ENCODE assay signal across 23 cellular contexts in genomic region chr4:73843369-73843768, GRCh38. TPM values are rescaled to one million over a fixed set of nuclear protein-coding genes. Genes with fewer than 3 reads are reported as not detected.
DNase-seq lines count a peak whose midpoint lies in the region; ATAC-seq, FAIRE-seq and TF ChIP-seq lines count a peak whose summit lies in the region.
"Had no signal": no experiment of that assay in that cellular context is flagged by ENCODE, and none has a peak within 500 bp of the region (broad histone marks: within the 10 kb centered on the region; RNA-seq: fewer than 3 reads in every experiment).

No MANE protein-coding gene starts in this region.

- no peaks in the 10 kb centered on the region for H3K36me3 ChIP-seq in ACC112 (ENCODE audit: insufficient read depth, low read length)
- H3K36me3 ChIP-seq in K562 (ENCODE audit: control insufficient read depth, insufficient read depth, low read length), result no peaks in the 10 kb centered on the region
- no peaks in the 10 kb centered on the region for H3K36me3 ChIP-seq in keratinocyte (ENCODE audit: control insufficient read depth in 2 of 2, extremely low read depth in 1 of 2, insufficient read depth in 2 of 2, low read length in 2 of 2)
- no peaks in the 10 kb centered on the region for H3K36me3 ChIP-seq in ovary
- H3K36me3 ChIP-seq: HAP-1, MG63, SJCRH30 had no signal

- no TSS peak for BruUV-seq in K562 (replicated peaks; lab: Mats Ljungman, UMichigan)

- TF ChIP-seq CTCF in K562 (IDR thresholded peaks at IDR 0.05 in 2 of 3, conservative IDR thresholded peaks at IDR 0.05 in 1 of 3; ENCODE audit: insufficient read depth in 2 of 3, low read depth in 1 of 3, low read length in 3 of 3) (no peak), keratinocyte (optimal IDR thresholded peaks at IDR 0.05 in 1 of 3, IDR thresholded peaks at IDR 0.05 in 1 of 3, conservative IDR thresholded peaks at IDR 0.05 in 1 of 3; ENCODE audit: extremely low read depth in 1 of 3, insufficient read depth in 2 of 3, low read length in 3 of 3) (no peak), ovary (IDR thresholded peaks at IDR 0.05) (no peak)

- TF ChIP-seq EP300 in K562 (IDR thresholded peaks at IDR 0.05; ENCODE audit: low read length) (no peak), ovary (IDR thresholded peaks at IDR 0.05) (no peak)

- no peaks in the 10 kb centered on the region for H4K20me1 ChIP-seq in K562 (replicated peaks; ENCODE audit: control insufficient read depth, insufficient read depth, low read length)
- no peaks in the 10 kb centered on the region for H4K20me1 ChIP-seq in keratinocyte (ENCODE audit: control insufficient read depth, extremely low read depth, insufficient read depth, low read length)

- peaks cover 35% of the 10 kb centered on the region for H3K4me1 ChIP-seq in ACC112 (ENCODE audit: control insufficient read depth, insufficient read depth, low read length, unreplicated experiment)
- peaks cover 0 to 5% of the 10 kb centered on the region in 2 experiments; a peak in 2 of 5 replicates for H3K4me1 ChIP-seq in K562 (replicated peaks in 1 of 2; ENCODE audit: control insufficient read depth in 2 of 2, insufficient read depth in 2 of 2, low read length in 2 of 2)
- peaks cover 26% of the 10 kb centered on the region for H3K4me1 ChIP-seq in keratinocyte (ENCODE audit: control insufficient read depth, extremely low read depth, insufficient read depth, low read length)
- H3K4me1 ChIP-seq in ovary (ENCODE audit: insufficient read depth), result no peaks in the 10 kb centered on the region
- H3K4me1 ChIP-seq: HAP-1, SJCRH30 had no signal

- CTCF ChIA-PET in K562 (lab: Yijun Ruan, JAX; ENCODE audit: low intra/inter-chr PET ratio), result no interaction called here

- DNase-seq in M059J (ENCODE audit: low read depth) (peak; percentile 41), K562 (ENCODE audit: extremely low read depth in 1 of 4, low spot score in 3 of 4) (no peak), keratinocyte (ENCODE audit: low read depth, low spot score) (no peak), cerebellum (ENCODE audit: low spot score) (no peak), ovary (no peak), head of caudate nucleus (no peak), cerebellar nuclear complex (lab: John Stamatoyannopoulos, UW) (no peak)
- DNase-seq: AML-193, DMS53, MG63, NCI-H1417, NCI-H1930, NCI-H2171, RPMI8226, SJCRH30 had no signal

- no peak overlapping the region for H2AFZ ChIP-seq in ACC112 (ENCODE audit: low read length, unreplicated experiment)
- H2AFZ ChIP-seq in K562 (ENCODE audit: low read depth, low read length), result no peak overlapping the region
- H2AFZ ChIP-seq in keratinocyte (ENCODE audit: control insufficient read depth, low read length), result no peak overlapping the region

- no peak for ATAC-seq in K562
- ATAC-seq: GM12878 had no signal

- H3K4me2 ChIP-seq in K562 (ENCODE audit: insufficient read depth, low read length) (no peak overlapping the region), keratinocyte (ENCODE audit: control insufficient read depth, extremely low read depth, insufficient read depth, low read depth, low read length) (no peak overlapping the region)

- H3K9me3 ChIP-seq in K562 (replicated peaks; ENCODE audit: control insufficient read depth, insufficient read depth, low read depth, low read length) (no peaks in the 10 kb centered on the region), keratinocyte (ENCODE audit: control insufficient read depth, low read depth, low read length) (no peaks in the 10 kb centered on the region), ovary (no peaks in the 10 kb centered on the region)
- H3K9me3 ChIP-seq: HAP-1, MG63, SJCRH30 had no signal

- no peak for TF ChIP-seq RAD21 in K562 (CRISPR knock-in tag; conservative IDR thresholded peaks at IDR 0.05 in 1 of 2, IDR thresholded peaks at IDR 0.05 in 1 of 2)

- POLR2A ChIA-PET in K562 (lab: Yijun Ruan, JAX), result interaction anchor here (1.7 kb wide), 1 partner anchor 16 kb away, joined by 4 read pairs; no protein-coding TSS in a partner anchor

- TF ChIP-seq POLR2A in K562 (conservative IDR thresholded peaks at IDR 0.05) (no peak), ovary (IDR thresholded peaks at IDR 0.05) (no peak)

- H3K27me3 ChIP-seq in ACC112 (ENCODE audit: insufficient read depth, low read length) (no peaks in the 10 kb centered on the region), K562 (ENCODE audit: control insufficient read depth in 2 of 2, insufficient read depth in 2 of 2, low read length in 2 of 2) (no peaks in the 10 kb centered on the region), keratinocyte (ENCODE audit: control insufficient read depth, extremely low read depth, insufficient read depth, low read length) (no peaks in the 10 kb centered on the region), ovary (no peaks in the 10 kb centered on the region)
- H3K27me3 ChIP-seq: MG63, SJCRH30 had no signal

- intact Hi-C loops in K562 (cut with micrococcal nuclease), result no loop called here
- intact Hi-C loops in ovary (cut with DNase I), result no loop called here
- intact Hi-C loops in head of caudate nucleus (cut with DNase I), result no loop called here

- H3K27ac ChIP-seq in ACC112 (ENCODE audit: low read depth, low read length) (peak overlapping the region; percentile 77), K562 (ENCODE audit: extremely low read depth, low read depth, low read length) (no peak overlapping the region), keratinocyte (ENCODE audit: control insufficient read depth, insufficient read depth, low read length) (peak overlapping the region; percentile 66), ovary (no peak overlapping the region)
- H3K27ac ChIP-seq: SJCRH30 had no signal

- H3K79me2 ChIP-seq in ACC112 (ENCODE audit: control insufficient read depth, insufficient read depth, low read length, unreplicated experiment), result peaks cover 3% of the 10 kb centered on the region
- no peaks in the 10 kb centered on the region for H3K79me2 ChIP-seq in K562 (ENCODE audit: control insufficient read depth, insufficient read depth, low read length)
- no peaks in the 10 kb centered on the region for H3K79me2 ChIP-seq in keratinocyte (ENCODE audit: control insufficient read depth, insufficient read depth, low read length)

- H3K9me1 ChIP-seq in K562 (ENCODE audit: control insufficient read depth, insufficient read depth, low read length) (no peaks in the 10 kb centered on the region), keratinocyte (ENCODE audit: control insufficient read depth, extremely low read depth, insufficient read depth, low read length) (no peaks in the 10 kb centered on the region)

- FAIRE-seq in K562 (lab: Jason Lieb, UNC), result no peak
- FAIRE-seq in keratinocyte (lab: Jason Lieb, UNC), result peak; percentile 46
- FAIRE-seq: A204.1, GM12878, GM18507 had no signal

- H3K9ac ChIP-seq in K562 (ENCODE audit: insufficient read depth in 1 of 2, low read depth in 2 of 2, low read length in 2 of 2), result no peak overlapping the region
- no peak overlapping the region for H3K9ac ChIP-seq in keratinocyte (ENCODE audit: control insufficient read depth, extremely low read depth, insufficient read depth, low read length)

- dilution Hi-C loops in keratinocyte (cut with MboI; ENCODE audit: extremely low pct_ligation_motif_present, low sequenced_read_pairs), result no loop called here

- H3K4me3 ChIP-seq in ACC112 (ENCODE audit: low read depth, low read length) (no peak overlapping the region), K562 (no peak overlapping the region), keratinocyte (ENCODE audit: control insufficient read depth in 2 of 3, extremely low read depth in 1 of 3, insufficient read depth in 2 of 3, low read depth in 1 of 3, low read length in 3 of 3) (no peak overlapping the region), ovary (no peak overlapping the region)
- H3K4me3 ChIP-seq: GM12878, HAP-1, MG63, SJCRH30 had no signal

- in situ Hi-C loops in K562 (cut with MboI), result no loop called here

RNA-seq across cellular contexts. Expression of gene CXCL6, which starts 6.9 kb away (rescaled TPM):
- total RNA-seq in M059J (2014; rRNA removed; shearing (Covaris generic)), result 0.15 TPM in 2 replicates
- not detected in 2 replicates for total RNA-seq in K562 (2011; cell fraction: chromatin; rRNA removed; ENCODE audit: low replicate concordance)
- total RNA-seq in K562 (2011; cell fraction: nucleolus; rRNA removed), result not detected in 2 replicates
- total RNA-seq in K562 (2011; cell fraction: nucleoplasm; rRNA removed), result not detected in 2 replicates
- total RNA-seq in K562 (2014; rRNA removed) (not detected in 2 replicates), K562 (2014; rRNA removed; fragmentation: Illumina TruSeq; extraction: Trizol) (not detected in 2 replicates), K562 (2015; rRNA removed; fragmentation: Illumina TruSeq; extraction: Trizol) (not detected in 2 replicates), K562 (2021) (not detected in 2 replicates), cerebellum (1.00 TPM), ovary (1 to 10 TPM in 1 of 7 donors, under 1 TPM in 4, not detected in 2; 0.12 to 1.5 (median 0.15) TPM)
- polyA plus RNA-seq in K562 (2011; rRNA removed) (not detected in 2 replicates), K562 (2014; fragmentation: Illumina TruSeq; extraction: Trizol) (not detected in 2 replicates), K562 (2014; fragmentation: Nextera tagmentation; extraction: Ambion mirVana) (not detected), K562 (2014; rRNA removed) (not detected in 2 replicates), keratinocyte (0.08 to 0.29 TPM in 2 of 3 replicates, not detected in the other), ovary (under 1 TPM; 0.20 to 0.75 TPM)
- not detected in 2 replicates for polyA plus RNA-seq in K562 (2011; cell fraction: cytosol; rRNA removed)
- not detected in 2 replicates for polyA plus RNA-seq in K562 (2011; cell fraction: nucleus; rRNA removed)
- not detected in 2 replicates for polyA plus RNA-seq in K562 (2012)
- not detected in 2 replicates for polyA minus RNA-seq in K562 (2011; rRNA and poly(A)+ RNA removed)
- polyA minus RNA-seq in K562 (2011; cell fraction: cytosol; rRNA and poly(A)+ RNA removed), result not detected in 2 replicates
- not detected in 2 replicates for polyA minus RNA-seq in K562 (2011; cell fraction: nucleus; rRNA and poly(A)+ RNA removed)
- polyA plus RNA-seq in keratinocyte (2011; ENCODE audit: low read depth), result not detected
- 0.09 and 0.19 TPM in 2 replicates for polyA plus RNA-seq in keratinocyte (2011; cell fraction: cytosol; rRNA removed)
- polyA plus RNA-seq in keratinocyte (2011; cell fraction: nucleus; rRNA removed), result 0.08 and 0.37 TPM in 2 replicates
- polyA plus RNA-seq in keratinocyte (2012; ENCODE audit: low replicate concordance), result 0.48 TPM in 1 of 2 replicates, not detected in the other
- 0.23 TPM in 1 of 3 replicates, not detected in the others for polyA minus RNA-seq in keratinocyte
- not detected for polyA minus RNA-seq in keratinocyte (2011; cell fraction: cytosol; rRNA and poly(A)+ RNA removed)
- not detected in 2 replicates for polyA minus RNA-seq in keratinocyte (2011; cell fraction: nucleus; rRNA and poly(A)+ RNA removed)
- total RNA-seq: G401, GM12878, NCI-H460, SJCRH30 had no signal
- polyA plus RNA-seq: GM12878 had no signal

RNA-seq across cellular contexts. Expression of gene PF4V1, which starts 9.7 kb away (rescaled TPM):
- total RNA-seq in M059J (2014; rRNA removed; shearing (Covaris generic)), result not detected in 2 replicates
- not detected in 2 replicates for total RNA-seq in K562 (2011; cell fraction: chromatin; rRNA removed; ENCODE audit: low replicate concordance)
- not detected in 2 replicates for total RNA-seq in K562 (2011; cell fraction: nucleolus; rRNA removed)
- not detected in 2 replicates for total RNA-seq in K562 (2011; cell fraction: nucleoplasm; rRNA removed)
- total RNA-seq in K562 (2014; rRNA removed) (not detected in 2 replicates), K562 (2014; rRNA removed; fragmentation: Illumina TruSeq; extraction: Trizol) (not detected in 2 replicates), K562 (2015; rRNA removed; fragmentation: Illumina TruSeq; extraction: Trizol) (not detected in 2 replicates), K562 (2021) (not detected in 2 replicates), cerebellum (not detected), ovary (not detected)
- polyA plus RNA-seq in K562 (2011; rRNA removed) (not detected in 2 replicates), K562 (2014; fragmentation: Illumina TruSeq; extraction: Trizol) (not detected in 2 replicates), K562 (2014; fragmentation: Nextera tagmentation; extraction: Ambion mirVana) (not detected), K562 (2014; rRNA removed) (not detected in 2 replicates), keratinocyte (not detected in 3 replicates), ovary (not detected)
- polyA plus RNA-seq in K562 (2011; cell fraction: cytosol; rRNA removed), result not detected in 2 replicates
- not detected in 2 replicates for polyA plus RNA-seq in K562 (2011; cell fraction: nucleus; rRNA removed)
- not detected in 2 replicates for polyA plus RNA-seq in K562 (2012)
- not detected in 2 replicates for polyA minus RNA-seq in K562 (2011; rRNA and poly(A)+ RNA removed)
- not detected in 2 replicates for polyA minus RNA-seq in K562 (2011; cell fraction: cytosol; rRNA and poly(A)+ RNA removed)
- polyA minus RNA-seq in K562 (2011; cell fraction: nucleus; rRNA and poly(A)+ RNA removed), result not detected in 2 replicates
- not detected for polyA plus RNA-seq in keratinocyte (2011; ENCODE audit: low read depth)
- polyA plus RNA-seq in keratinocyte (2011; cell fraction: cytosol; rRNA removed), result not detected in 2 replicates
- polyA plus RNA-seq in keratinocyte (2011; cell fraction: nucleus; rRNA removed), result not detected in 2 replicates
- not detected in 2 replicates for polyA plus RNA-seq in keratinocyte (2012; ENCODE audit: low replicate concordance)
- not detected in 3 replicates for polyA minus RNA-seq in keratinocyte
- not detected for polyA minus RNA-seq in keratinocyte (2011; cell fraction: cytosol; rRNA and poly(A)+ RNA removed)
- polyA minus RNA-seq in keratinocyte (2011; cell fraction: nucleus; rRNA and poly(A)+ RNA removed), result not detected in 2 replicates
- total RNA-seq: G401, GM12878, HT-29, SJCRH30 had no signal
- polyA plus RNA-seq: GM12878 had no signal

RNA-seq across cellular contexts. Expression of gene CXCL1, which starts 25.8 kb away (rescaled TPM):
- total RNA-seq in M059J (2014; rRNA removed; shearing (Covaris generic)), result 5.7 and 5.8 TPM in 2 replicates
- total RNA-seq in K562 (2011; cell fraction: chromatin; rRNA removed; ENCODE audit: low replicate concordance), result 0.28 TPM in 1 of 2 replicates, not detected in the other
- 0.33 and 0.53 TPM in 2 replicates for total RNA-seq in K562 (2011; cell fraction: nucleolus; rRNA removed)
- total RNA-seq in K562 (2011; cell fraction: nucleoplasm; rRNA removed), result 0.37 and 1.4 TPM in 2 replicates
- 2.2 TPM in 1 of 2 replicates, not detected in the other for total RNA-seq in K562 (2014; rRNA removed)
- total RNA-seq in K562 (2014; rRNA removed; fragmentation: Illumina TruSeq; extraction: Trizol), result 0.22 and 0.29 TPM in 2 replicates
- not detected in 2 replicates for total RNA-seq in K562 (2015; rRNA removed; fragmentation: Illumina TruSeq; extraction: Trizol)
- total RNA-seq in K562 (2021), result 0.22 TPM in 1 of 2 replicates, not detected in the other
- 0.20 and 0.71 TPM in 2 replicates for polyA plus RNA-seq in K562 (2011; rRNA removed)
- 0.63 TPM in 1 of 2 replicates, not detected in the other for polyA plus RNA-seq in K562 (2011; cell fraction: cytosol; rRNA removed)
- polyA plus RNA-seq in K562 (2011; cell fraction: nucleus; rRNA removed), result 0.25 and 1.6 TPM in 2 replicates
- polyA plus RNA-seq in K562 (2012), result 0.21 and 0.42 TPM in 2 replicates
- polyA plus RNA-seq in K562 (2014; fragmentation: Illumina TruSeq; extraction: Trizol), result 0.25 and 0.34 TPM in 2 replicates
- polyA plus RNA-seq in K562 (2014; fragmentation: Nextera tagmentation; extraction: Ambion mirVana), result under 1 TPM in 1 of 2 experiments, not detected in 1; 0.07 TPM
- 0.17 TPM in 1 of 2 replicates, not detected in the other for polyA plus RNA-seq in K562 (2014; rRNA removed)
- polyA minus RNA-seq in K562 (2011; rRNA and poly(A)+ RNA removed), result 0.39 TPM in 1 of 2 replicates, not detected in the other
- not detected in 2 replicates for polyA minus RNA-seq in K562 (2011; cell fraction: cytosol; rRNA and poly(A)+ RNA removed)
- polyA minus RNA-seq in K562 (2011; cell fraction: nucleus; rRNA and poly(A)+ RNA removed), result 0.33 TPM in 1 of 2 replicates, not detected in the other
- polyA plus RNA-seq in keratinocyte, result 12.0 to 40.7 TPM (median 35.5 TPM) in 3 replicates
- 1.1 TPM for polyA plus RNA-seq in keratinocyte (2011; ENCODE audit: low read depth)
- 36.6 and 37.0 TPM in 2 replicates for polyA plus RNA-seq in keratinocyte (2011; cell fraction: cytosol; rRNA removed)
- 92.7 and 98.5 TPM in 2 replicates for polyA plus RNA-seq in keratinocyte (2011; cell fraction: nucleus; rRNA removed)
- polyA plus RNA-seq in keratinocyte (2012; ENCODE audit: low replicate concordance), result 3.6 and 28.9 TPM in 2 replicates
- 1.6 to 8.3 TPM (median 3.4 TPM) in 3 replicates for polyA minus RNA-seq in keratinocyte
- polyA minus RNA-seq in keratinocyte (2011; cell fraction: cytosol; rRNA and poly(A)+ RNA removed), result 8.6 TPM
- polyA minus RNA-seq in keratinocyte (2011; cell fraction: nucleus; rRNA and poly(A)+ RNA removed), result 10.4 and 15.7 TPM in 2 replicates
- total RNA-seq in cerebellum, result 1.2 TPM
- 10 to 100 TPM in 1 of 7 donors, 1 to 10 TPM in 4, under 1 TPM in 2; 0.40 to 28.5 (median 1.5) TPM for total RNA-seq in ovary
- 1 to 10 TPM; 1.4 to 8.2 TPM for polyA plus RNA-seq in ovary
- total RNA-seq: G401, GM12878, SJCRH30 had no signal
- polyA plus RNA-seq: GM12878 had no signal

Comparison
In these comparisons a context has a peak if more than half of its experiments do, and no peak if none do; other contexts are left out.
1. H3K27ac ChIP-seq: peak in ACC112 (single experiment) and keratinocyte (single experiment); none in K562 (single experiment) and ovary (0 of 2).